Comparison of ENCODE assay signal across 11 cellular contexts in the genomic region with DNA sequence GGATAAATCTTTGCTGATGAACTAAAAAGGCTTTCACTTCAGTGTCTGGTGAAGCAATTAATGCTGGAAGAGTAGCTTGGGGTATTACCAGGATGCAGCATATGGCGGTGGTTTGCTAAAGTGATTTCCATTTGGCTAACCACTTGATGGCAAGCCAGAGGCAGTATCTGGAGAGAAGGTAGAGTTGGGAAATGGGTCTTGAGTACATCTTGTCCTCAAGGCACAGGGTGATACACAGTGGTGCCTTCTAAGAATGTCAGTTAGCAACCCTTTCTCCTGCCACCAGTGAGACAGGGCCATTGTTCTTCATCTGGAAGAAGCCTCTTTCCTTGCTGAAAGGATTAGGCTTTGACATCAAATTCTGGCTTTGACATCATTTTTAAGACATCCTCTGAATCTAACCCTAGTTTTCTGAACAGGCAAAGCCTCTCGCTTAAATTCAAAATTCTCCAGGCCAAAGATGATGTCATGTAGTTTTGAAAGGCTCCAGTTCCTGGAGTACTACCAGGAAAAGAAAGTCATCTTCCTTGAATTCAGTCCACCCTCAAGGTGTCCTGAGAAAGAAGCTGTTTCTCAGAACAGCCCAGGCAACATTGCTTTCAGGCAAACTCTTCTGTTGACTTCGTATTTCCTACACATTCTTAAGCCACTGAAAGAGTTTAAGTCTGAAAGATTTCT.
DNase-seq lines count a peak whose midpoint lies in the region; ATAC-seq and TF ChIP-seq lines count a peak whose summit lies in the region.
"Had no signal": no experiment of that assay in that cellular context is flagged by ENCODE, and none has a peak within 500 bp of the region (broad histone marks: within the 10 kb centered on the region; RNA-seq: fewer than 3 reads in every experiment).

No MANE protein-coding gene starts in this region.

- H3K27me3 ChIP-seq in tibial nerve = no peaks in the 10 kb centered on the region

- no peak for DNase-seq in activated naive CD4-positive, alpha-beta T cell treated with anti-CD3 and anti-CD28 coated beads for 36 hours
- no peak for DNase-seq in activated naive CD4-positive, alpha-beta T cell treated with anti-CD3 and anti-CD28 coated beads, Interleukin-2, amount 50 U/mL, for 16 hours
- no peak for DNase-seq in chondrocyte (ENCODE audit: low spot score)
- DNase-seq in memory B cell (ENCODE audit: low spot score in 2 of 2) = no peak
- peak in 1 of 2 donors; percentile 64 for DNase-seq in tibial nerve (ENCODE audit: low spot score in 2 of 2)
- DNase-seq in putamen (ENCODE audit: low spot score) = no peak
- DNase-seq in HPDE6-E6E7 (ENCODE audit: extremely low spot score) = no peak
- DNase-seq: NCI-H1930 had no signal

- peaks cover 0 to 76% (median 42%) of the 10 kb centered on the region in 4 donors for H3K4me1 ChIP-seq in tibial nerve

- peaks cover 80% of the 10 kb centered on the region for H3K4me1 Mint-ChIP-seq in activated naive CD4-positive, alpha-beta T cell treated with anti-CD3 and anti-CD28 coated beads for 36 hours (ENCODE audit: low read depth)
- H3K4me1 Mint-ChIP-seq in chondrocyte (ENCODE audit: low read depth) = peaks cover 60% of the 10 kb centered on the region
- H3K4me1 Mint-ChIP-seq in memory B cell = peaks cover 24% of the 10 kb centered on the region

- no peaks in the 10 kb centered on the region for H3K27me3 Mint-ChIP-seq in activated naive CD4-positive, alpha-beta T cell treated with anti-CD3 and anti-CD28 coated beads for 36 hours (ENCODE audit: low read depth)
- H3K27me3 Mint-ChIP-seq in chondrocyte (ENCODE audit: low read depth) (no peaks in the 10 kb centered on the region), memory B cell (no peaks in the 10 kb centered on the region)

- no peak overlapping the region for H3K4me3 ChIP-seq in tibial nerve
- H3K4me3 ChIP-seq: HAP-1 had no signal

- TF ChIP-seq POLR2A in tibial nerve (IDR thresholded peaks at IDR 0.05) = no peak

- no peaks in the 10 kb centered on the region for H3K9me3 ChIP-seq in tibial nerve
- H3K9me3 ChIP-seq: HAP-1 had no signal

- H3K9me3 Mint-ChIP-seq in activated naive CD4-positive, alpha-beta T cell treated with anti-CD3 and anti-CD28 coated beads for 36 hours = no peaks in the 10 kb centered on the region
- H3K9me3 Mint-ChIP-seq in chondrocyte (ENCODE audit: low read depth) = no peaks in the 10 kb centered on the region
- H3K9me3 Mint-ChIP-seq in memory B cell = no peaks in the 10 kb centered on the region
- H3K9me3 Mint-ChIP-seq: nephron had no signal

- CTCF ChIA-PET in activated naive CD4-positive, alpha-beta T cell treated with anti-CD3 and anti-CD28 coated beads for 36 hours (lab: Charles Lee) = interaction anchor here (0.8 to 1.3 kb wide), 2 partner anchors 10 to 181 kb away, joined by 3 to 4 read pairs; no protein-coding TSS in a partner anchor

- ATAC-seq in memory B cell (ENCODE audit: low read depth) (no peak), GM21360 (IDR thresholded peaks at IDR 0.05; ENCODE audit: unreplicated experiment) (no peak)

- 72 to 77% methylated on average over 3 of the region's 3 CpGs for WGBS in tibial nerve, 2 donors

- TF ChIP-seq CTCF in chondrocyte (IDR thresholded peaks at IDR 0.05) (no peak), tibial nerve (IDR thresholded peaks at IDR 0.05) (no peak)

- H3K36me3 ChIP-seq in tibial nerve = peaks cover 0 to 57% (median 2%) of the 10 kb centered on the region in 3 donors

- H3K27ac Mint-ChIP-seq in activated naive CD4-positive, alpha-beta T cell treated with anti-CD3 and anti-CD28 coated beads for 36 hours = peak overlapping the region; percentile 90
- H3K27ac Mint-ChIP-seq in chondrocyte (ENCODE audit: unreplicated experiment) (peak overlapping the region; percentile 17), memory B cell (peak overlapping the region; percentile 20)
- H3K27ac Mint-ChIP-seq: nephron had no signal

- TF ChIP-seq EP300 in tibial nerve (IDR thresholded peaks at IDR 0.05) = peak in 1 of 2 donors; percentile 94

- peak overlapping the region; percentile 41 to 98 (median 63) for H3K27ac ChIP-seq in tibial nerve

- H3K4me3 Mint-ChIP-seq in activated naive CD4-positive, alpha-beta T cell treated with anti-CD3 and anti-CD28 coated beads for 36 hours = no peak overlapping the region
- H3K4me3 Mint-ChIP-seq in chondrocyte (ENCODE audit: unreplicated experiment) (no peak overlapping the region), memory B cell (no peak overlapping the region)
- H3K4me3 Mint-ChIP-seq: nephron had no signal

- intact Hi-C loops in activated naive CD4-positive, alpha-beta T cell treated with anti-CD3 and anti-CD28 coated beads for 36 hours (cut with micrococcal nuclease) = no loop called here

- peaks cover 87% of the 10 kb centered on the region for H3K36me3 Mint-ChIP-seq in activated naive CD4-positive, alpha-beta T cell treated with anti-CD3 and anti-CD28 coated beads for 36 hours (ENCODE audit: low read depth)
- peaks cover 59% of the 10 kb centered on the region for H3K36me3 Mint-ChIP-seq in chondrocyte (ENCODE audit: low read depth)
- H3K36me3 Mint-ChIP-seq in memory B cell = peaks cover 39% of the 10 kb centered on the region

Comparison
In these comparisons a context has a peak if more than half of its experiments do, and no peak if none do; other contexts are left out.
1. H3K27ac Mint-ChIP-seq: peak in every context shown above with its lines; median percentile 90 in activated naive CD4-positive, alpha-beta T cell treated with anti-CD3 and anti-CD28 coated beads for 36 hours; 20 in memory B cell; 17 in chondrocyte.